Comparison of ENCODE assay signal across 18 cellular contexts in the genomic region with DNA sequence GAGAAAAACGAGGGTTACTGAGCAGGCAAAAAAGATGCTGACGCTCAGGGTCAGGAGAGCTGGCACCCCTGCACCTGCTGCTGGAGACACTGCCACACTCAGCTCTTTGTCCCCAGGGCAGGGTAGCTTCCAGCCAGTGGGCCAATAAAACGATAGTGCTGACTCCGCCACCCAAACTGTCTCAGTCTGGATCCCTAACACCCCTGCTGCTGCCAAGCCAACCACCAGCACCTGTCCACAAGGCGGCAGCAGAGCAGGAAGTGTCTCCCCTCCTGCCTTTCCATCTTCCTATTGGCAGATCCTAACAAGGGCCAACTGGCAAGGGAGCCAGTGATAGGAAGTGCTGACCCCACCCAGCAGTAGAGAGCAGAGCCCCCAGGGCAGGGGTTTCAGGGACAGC.
DNase-seq lines count a peak whose midpoint lies in the region; ATAC-seq and TF ChIP-seq lines count a peak whose summit lies in the region.
"Had no signal": no experiment of that assay in that cellular context is flagged by ENCODE, and none has a peak within 500 bp of the region (broad histone marks: within the 10 kb centered on the region; RNA-seq: fewer than 3 reads in every experiment).

No MANE protein-coding gene starts in this region.

- H3K4me3 Mint-ChIP-seq in HFFc6 = no peak overlapping the region
- H3K4me3 Mint-ChIP-seq: activated CD4-positive, alpha-beta T cell treated with anti-CD3 and anti-CD28 coated beads for 36 hours; CD4-positive, alpha-beta memory T cell; IgD-negative memory B cell had no signal

- peaks cover 44% of the 10 kb centered on the region for H3K9me3 Mint-ChIP-seq in HFFc6

- H3K27me3 Mint-ChIP-seq in HFFc6 (ENCODE audit: insufficient read depth) = no peaks in the 10 kb centered on the region
- H3K27me3 Mint-ChIP-seq: activated CD4-positive, alpha-beta T cell treated with anti-CD3 and anti-CD28 coated beads for 36 hours; CD4-positive, alpha-beta memory T cell; IgD-negative memory B cell had no signal

- H4K20me1 ChIP-seq in OCI-LY1 (ENCODE audit: insufficient read depth, low read length) = no peaks in the 10 kb centered on the region

- no peak overlapping the region for H2AFZ ChIP-seq in OCI-LY1 (ENCODE audit: low read length)

- ATAC-seq in esophagus mucosa (peak; percentile 31), GM21390 (IDR thresholded peaks at IDR 0.05; ENCODE audit: unreplicated experiment) (no peak), GM18873 (IDR thresholded peaks at IDR 0.05; ENCODE audit: low FRiP score, unreplicated experiment) (no peak), HG02970 (IDR thresholded peaks at IDR 0.05; ENCODE audit: low FRiP score, unreplicated experiment) (no peak)
- ATAC-seq: activated CD4-positive, alpha-beta T cell treated with anti-CD3 and anti-CD28 coated beads for 36 hours had no signal

- peaks cover 5% of the 10 kb centered on the region; the same call in 1 of the 2 replicates for H3K36me3 Mint-ChIP-seq in HFFc6 (ENCODE audit: low read depth)
- H3K36me3 Mint-ChIP-seq: CD4-positive, alpha-beta memory T cell; IgD-negative memory B cell had no signal

- no peaks in the 10 kb centered on the region for H3K79me2 ChIP-seq in OCI-LY1 (ENCODE audit: insufficient read depth, low read length)

- TF ChIP-seq CTCF in C4-2B (conservative IDR thresholded peaks at IDR 0.05) = peak; percentile 63
- peak; percentile 8; the same call in 1 of the 2 replicates for TF ChIP-seq CTCF in HFFc6 (IDR thresholded peaks at IDR 0.05)
- peak; percentile 41 for TF ChIP-seq CTCF in OCI-LY1 (IDR thresholded peaks at IDR 0.05; ENCODE audit: low read length)

- H3K4me2 ChIP-seq in OCI-LY1 (ENCODE audit: low read length) = no peak overlapping the region

- H3K4me1 ChIP-seq in OCI-LY1 (ENCODE audit: insufficient read depth, low read length, severe bottlenecking) = no peaks in the 10 kb centered on the region

- H3K27ac ChIP-seq in C4-2B = no peak overlapping the region
- H3K27ac ChIP-seq in OCI-LY1 (ENCODE audit: low read depth, low read length, poor library complexity, severe bottlenecking) = no peak overlapping the region
- H3K27ac ChIP-seq: esophagus muscularis mucosa, sigmoid colon, stomach had no signal

- H3K9me2 ChIP-seq in OCI-LY1 (ENCODE audit: low read depth, low read length) = no peaks in the 10 kb centered on the region

- no peak overlapping the region for H3K27ac Mint-ChIP-seq in HFFc6
- H3K27ac Mint-ChIP-seq: activated CD4-positive, alpha-beta T cell treated with anti-CD3 and anti-CD28 coated beads for 36 hours; CD4-positive, alpha-beta memory T cell; IgD-negative memory B cell had no signal

- no peaks in the 10 kb centered on the region for H3K9me3 ChIP-seq in OCI-LY1 (ENCODE audit: low read length)
- H3K9me3 ChIP-seq: esophagus muscularis mucosa, sigmoid colon, stomach had no signal

- H3K4me3 ChIP-seq in OCI-LY1 (ENCODE audit: low read depth, low read length, poor library complexity, severe bottlenecking) = no peak overlapping the region
- H3K4me3 ChIP-seq: esophagus muscularis mucosa, sigmoid colon, stomach had no signal

- no peaks in the 10 kb centered on the region for H3F3A ChIP-seq in OCI-LY1 (ENCODE audit: insufficient read depth, low read length)

- no peaks in the 10 kb centered on the region for H3K27me3 ChIP-seq in OCI-LY1 (ENCODE audit: insufficient read depth, low read length)
- H3K27me3 ChIP-seq: sigmoid colon, stomach had no signal

- H3K9ac ChIP-seq in OCI-LY1 (ENCODE audit: low read length) = no peak overlapping the region

- no peaks in the 10 kb centered on the region for H3K36me3 ChIP-seq in OCI-LY1 (ENCODE audit: insufficient read depth, low read length)
- H3K36me3 ChIP-seq: esophagus muscularis mucosa, sigmoid colon, stomach had no signal

- DNase-seq in HFFc6 (no peak), NCI-H1436 treated with DMSO at 0.1 percent for 48 hours (lab: John Stamatoyannopoulos, UW) (no peak)
- DNase-seq: activated CD4-positive, alpha-beta T cell treated with anti-CD3 and anti-CD28 coated beads for 36 hours; activated effector memory CD4-positive, alpha-beta T cell treated with Interleukin-2 at 50 U/mL for 16 hours; amygdala; caudate nucleus; CD4-positive, alpha-beta memory T cell; NCI-H1092; sigmoid colon; stomach had no signal

- no peaks in the 10 kb centered on the region for H3K4me1 Mint-ChIP-seq in HFFc6 (ENCODE audit: low read depth)
- H3K4me1 Mint-ChIP-seq: activated CD4-positive, alpha-beta T cell treated with anti-CD3 and anti-CD28 coated beads for 36 hours; CD4-positive, alpha-beta memory T cell; IgD-negative memory B cell had no signal

Comparison
In these comparisons a context has a peak if more than half of its experiments do, and no peak if none do; other contexts are left out.
1. CTCF ChIP-seq: peak in every context shown above with its lines; median percentile 63 in C4-2B; 41 in OCI-LY1; 8 in HFFc6.